Comparison of ENCODE assay signal across 24 cellular contexts in genomic region chr18:50119363-50119762, GRCh38.
DNase-seq lines count a peak whose midpoint lies in the region; ATAC-seq, FAIRE-seq and TF ChIP-seq lines count a peak whose summit lies in the region.
"Had no signal": no experiment of that assay in that cellular context is flagged by ENCODE, and none has a peak within 500 bp of the region (broad histone marks: within the 10 kb centered on the region; RNA-seq: fewer than 3 reads in every experiment).

No MANE protein-coding gene starts in this region.

- H3K27me3 ChIP-seq in bronchial epithelial cell (ENCODE audit: control insufficient read depth, insufficient read depth, low read length) = no peaks in the 10 kb centered on the region
- H3K27me3 ChIP-seq: BE2C; BLaER1 treated with 17β-estradiol and CSF1 and Interleukin-3, amounts not matched to agents 10 nM and 100 nM had no signal

- no peak for DNase-seq in bronchial epithelial cell (ENCODE audit: low read depth)
- DNase-seq in kidney tubule cell (ENCODE audit: low spot score) = peak; percentile 87
- no peak for DNase-seq in type B pancreatic cell (ENCODE audit: extremely low spot score, unreplicated experiment)
- no peak for DNase-seq in CD1c-positive myeloid dendritic cell (ENCODE audit: extremely low spot score)
- DNase-seq in cortex of kidney (lab: John Stamatoyannopoulos, UW) = no peak
- DNase-seq: 8988T; ACHN; AML-193; BE2C; CD4-positive, alpha-beta memory T cell; COR-L47; DMS153; DND-41; GM23248; H7; HCEC 1CT had no signal

- no peaks in the 10 kb centered on the region for H3K36me3 ChIP-seq in bronchial epithelial cell (ENCODE audit: control insufficient read depth, insufficient read depth, low read length)
- H3K36me3 ChIP-seq: BE2C; BLaER1 treated with 17β-estradiol and CSF1 and Interleukin-3, amounts not matched to agents 10 nM and 100 nM had no signal

- H3K36me3 Mint-ChIP-seq in nephron (ENCODE audit: low read depth) (no peaks in the 10 kb centered on the region), type B pancreatic cell (peaks cover 8% of the 10 kb centered on the region)
- H3K36me3 Mint-ChIP-seq: CD14-positive monocyte; CD4-positive, alpha-beta memory T cell had no signal

- H3K27me3 Mint-ChIP-seq in nephron (ENCODE audit: low read depth) (peaks cover 32% of the 10 kb centered on the region), type B pancreatic cell (no peaks in the 10 kb centered on the region)

- no peak for TF ChIP-seq CTCF in bronchial epithelial cell (IDR thresholded peaks at IDR 0.05; ENCODE audit: insufficient read depth, low read length, severe bottlenecking)
- TF ChIP-seq CTCF in nephron (IDR thresholded peaks at IDR 0.05; ENCODE audit: unreplicated experiment in 3 of 3) = no peak
- no peak for TF ChIP-seq CTCF in type B pancreatic cell (conservative IDR thresholded peaks at IDR 0.05)

- peak; percentile 62 for FAIRE-seq in bronchial epithelial cell (lab: Jason Lieb, UNC)
- FAIRE-seq: A549, G401.6, GM12892, H1 had no signal

- H3K4me3 Mint-ChIP-seq in nephron (no peak overlapping the region), type B pancreatic cell (peak overlapping the region; percentile 12)
- H3K4me3 Mint-ChIP-seq: CD14-positive monocyte; CD4-positive, alpha-beta memory T cell had no signal

- H3K27ac Mint-ChIP-seq in nephron (peak overlapping the region; percentile 9 to 46 (median 42)), type B pancreatic cell (no peak overlapping the region)
- H3K27ac Mint-ChIP-seq: CD14-positive monocyte; CD4-positive, alpha-beta memory T cell had no signal

- H3K9me3 Mint-ChIP-seq in nephron = no peaks in the 10 kb centered on the region
- peaks cover 4% of the 10 kb centered on the region for H3K9me3 Mint-ChIP-seq in type B pancreatic cell
- H3K9me3 Mint-ChIP-seq: CD4-positive, alpha-beta memory T cell had no signal

- H3K4me3 ChIP-seq in bronchial epithelial cell (ENCODE audit: low read depth, low read length) = no peak overlapping the region
- H3K4me3 ChIP-seq: A549; BLaER1 treated with 17β-estradiol and CSF1 and Interleukin-3, amounts not matched to agents 10 nM and 100 nM; GM23248 had no signal

- H3K4me1 Mint-ChIP-seq in nephron = peaks cover 9% of the 10 kb centered on the region
- H3K4me1 Mint-ChIP-seq in type B pancreatic cell (ENCODE audit: unreplicated experiment) = peaks cover 33% of the 10 kb centered on the region
- H3K4me1 Mint-ChIP-seq: CD14-positive monocyte; CD4-positive, alpha-beta memory T cell had no signal

- no peak for ATAC-seq in GM21529 (IDR thresholded peaks at IDR 0.05; ENCODE audit: unreplicated experiment)
- ATAC-seq: A549 had no signal
